Comparison of ENCODE assay signal across 24 cellular contexts in genomic region chr10:129169115-129169514, GRCh38.
DNase-seq lines count a peak whose midpoint lies in the region; ATAC-seq and TF ChIP-seq lines count a peak whose summit lies in the region.
"Had no signal": no experiment of that assay in that cellular context is flagged by ENCODE, and none has a peak within 500 bp of the region (broad histone marks: within the 10 kb centered on the region; RNA-seq: fewer than 3 reads in every experiment).

No MANE protein-coding gene starts in this region.

- intact Hi-C loops in esophagus muscularis mucosa (cut with DNase I) (no loop called here), left lung (cut with DNase I) (no loop called here)
- intact Hi-C loops in activated T-helper 2 cell treated with anti-CD3 and anti-CD28 coated beads, Interferon-gamma antibody, Interleukin-2, Interleukin-4, amounts not matched to agents 10 μg/mL and 5 μg/mL and 100 μg/mL, durations not matched to agents 14 hours and 24 hours and 36 hours (cut with micrococcal nuclease): no loop called here

- H3K36me3 ChIP-seq in RWPE2 (ENCODE audit: low read depth) (no peaks in the 10 kb centered on the region), esophagus muscularis mucosa (no peaks in the 10 kb centered on the region), left lung (no peaks in the 10 kb centered on the region)
- H3K36me3 ChIP-seq: BE2C, BLaER1 had no signal

- 86% methylated on average over 6 of the region's 6 CpGs for WGBS in esophagus muscularis mucosa

- H3K4me3 ChIP-seq in LNCaP clone FGC (ENCODE audit: low read depth, low read length) (no peak overlapping the region), RWPE2 (ENCODE audit: severe bottlenecking) (no peak overlapping the region), esophagus muscularis mucosa (no peak overlapping the region), left lung (no peak overlapping the region)
- H3K4me3 ChIP-seq: BLaER1, GM12878 had no signal

- no peak overlapping the region for H3K4me3 Mint-ChIP-seq in activated T-helper 2 cell treated with anti-CD3 and anti-CD28 coated beads, Interferon-gamma antibody, Interleukin-2, Interleukin-4, amounts not matched to agents 10 μg/mL and 5 μg/mL and 100 μg/mL, durations not matched to agents 14 hours and 24 hours and 36 hours (ENCODE audit: low read depth)
- H3K4me3 Mint-ChIP-seq: CD14-positive monocyte; CD4-positive, alpha-beta memory T cell; CD4-positive, CD25-positive, alpha-beta regulatory T cell; CD8-positive, alpha-beta memory T cell had no signal

- peaks cover 4% of the 10 kb centered on the region for H3K4me1 ChIP-seq in RWPE2 (ENCODE audit: insufficient read depth, poor library complexity, severe bottlenecking)
- no peaks in the 10 kb centered on the region for H3K4me1 ChIP-seq in esophagus muscularis mucosa
- no peaks in the 10 kb centered on the region for H3K4me1 ChIP-seq in left lung
- H3K4me1 ChIP-seq: BE2C had no signal

- TF ChIP-seq POLR2A in esophagus muscularis mucosa (IDR thresholded peaks at IDR 0.05; ENCODE audit: low read depth): no peak

- H3K9me3 Mint-ChIP-seq in activated T-helper 2 cell treated with anti-CD3 and anti-CD28 coated beads, Interferon-gamma antibody, Interleukin-2, Interleukin-4, amounts not matched to agents 10 μg/mL and 5 μg/mL and 100 μg/mL, durations not matched to agents 14 hours and 24 hours and 36 hours: no peaks in the 10 kb centered on the region
- H3K9me3 Mint-ChIP-seq: CD14-positive monocyte; CD4-positive, alpha-beta memory T cell; CD4-positive, CD25-positive, alpha-beta regulatory T cell; CD8-positive, alpha-beta memory T cell had no signal

- H3K27ac Mint-ChIP-seq in activated T-helper 2 cell treated with anti-CD3 and anti-CD28 coated beads, Interferon-gamma antibody, Interleukin-2, Interleukin-4, amounts not matched to agents 10 μg/mL and 5 μg/mL and 100 μg/mL, durations not matched to agents 14 hours and 24 hours and 36 hours: no peak overlapping the region
- H3K27ac Mint-ChIP-seq: CD14-positive monocyte; CD4-positive, alpha-beta memory T cell; CD4-positive, CD25-positive, alpha-beta regulatory T cell; CD8-positive, alpha-beta memory T cell had no signal

- DNase-seq in LNCaP clone FGC (ENCODE audit: low read depth): peak; percentile 38
- no peak for DNase-seq in RWPE2 (ENCODE audit: low spot score)
- peak; percentile 70 for DNase-seq in esophagus muscularis mucosa (ENCODE audit: extremely low spot score)
- no peak for DNase-seq in activated T-helper 2 cell treated with anti-CD3 and anti-CD28 coated beads, Interferon-gamma antibody, Interleukin-2, Interleukin-4, amounts not matched to agents 10 μg/mL and 5 μg/mL and 100 μg/mL, durations not matched to agents 14 hours and 24 hours and 36 hours (ENCODE audit: low spot score)
- DNase-seq in RKO (ENCODE audit: low spot score): no peak
- DNase-seq in left lung: no peak
- DNase-seq: 8988T; ACHN; BE2C; C1 segment of cervical spinal cord; CD4-positive, alpha-beta memory T cell; CD4-positive, CD25-positive, alpha-beta regulatory T cell; CD8-positive, alpha-beta memory T cell; COR-L47; DMS 273 treated with DMSO at 0.1 percent for 48 hours; DMS153; DMS53; DMS79; DND-41; EL; GDM1 had no signal

- H3K27ac ChIP-seq in RWPE2 (ENCODE audit: poor library complexity, severe bottlenecking) (no peak overlapping the region), esophagus muscularis mucosa (replicated peaks in 1 of 4) (no peak overlapping the region), left lung (no peak overlapping the region)
- H3K27ac ChIP-seq: BLaER1 had no signal

- H3K27me3 ChIP-seq in RWPE2 (ENCODE audit: insufficient read depth, poor library complexity, severe bottlenecking): no peaks in the 10 kb centered on the region
- peaks cover 0 to 6% (median 0%) of the 10 kb centered on the region in 4 donors for H3K27me3 ChIP-seq in esophagus muscularis mucosa
- peaks cover 0 to 10% of the 10 kb centered on the region in 2 donors for H3K27me3 ChIP-seq in left lung
- H3K27me3 ChIP-seq: BE2C, BLaER1 had no signal

- ATAC-seq in RWPE2 (ENCODE audit: low read depth) (peak; percentile 56; the same call in 2 of the 3 replicates), left lung (no peak)
- ATAC-seq: GM12878 had no signal

- peaks cover 17% of the 10 kb centered on the region for H3K27me3 Mint-ChIP-seq in activated T-helper 2 cell treated with anti-CD3 and anti-CD28 coated beads, Interferon-gamma antibody, Interleukin-2, Interleukin-4, amounts not matched to agents 10 μg/mL and 5 μg/mL and 100 μg/mL, durations not matched to agents 14 hours and 24 hours and 36 hours (ENCODE audit: low read depth)
- H3K27me3 Mint-ChIP-seq: CD8-positive, alpha-beta memory T cell had no signal

- H3K36me3 Mint-ChIP-seq in activated T-helper 2 cell treated with anti-CD3 and anti-CD28 coated beads, Interferon-gamma antibody, Interleukin-2, Interleukin-4, amounts not matched to agents 10 μg/mL and 5 μg/mL and 100 μg/mL, durations not matched to agents 14 hours and 24 hours and 36 hours (ENCODE audit: low read depth): no peaks in the 10 kb centered on the region
- H3K36me3 Mint-ChIP-seq: CD14-positive monocyte; CD4-positive, alpha-beta memory T cell; CD8-positive, alpha-beta memory T cell had no signal

- H3K9me3 ChIP-seq in RWPE2 (ENCODE audit: severe bottlenecking) (no peaks in the 10 kb centered on the region), esophagus muscularis mucosa (no peaks in the 10 kb centered on the region), left lung (no peaks in the 10 kb centered on the region)
- H3K9me3 ChIP-seq: BE2C, BLaER1 had no signal

- TF ChIP-seq CTCF in LNCaP clone FGC (IDR thresholded peaks at IDR 0.05; ENCODE audit: control insufficient read depth, extremely low read depth, insufficient read depth) (no peak), RWPE2 (IDR thresholded peaks at IDR 0.05; ENCODE audit: poor library complexity, severe bottlenecking) (no peak), esophagus muscularis mucosa (IDR thresholded peaks at IDR 0.05) (no peak), left lung (IDR thresholded peaks at IDR 0.05) (no peak)

- no peaks in the 10 kb centered on the region for H3K4me1 Mint-ChIP-seq in activated T-helper 2 cell treated with anti-CD3 and anti-CD28 coated beads, Interferon-gamma antibody, Interleukin-2, Interleukin-4, amounts not matched to agents 10 μg/mL and 5 μg/mL and 100 μg/mL, durations not matched to agents 14 hours and 24 hours and 36 hours (ENCODE audit: low read depth)
- H3K4me1 Mint-ChIP-seq: CD14-positive monocyte; CD4-positive, alpha-beta memory T cell; CD8-positive, alpha-beta memory T cell had no signal

- no peak for TF ChIP-seq EP300 in esophagus muscularis mucosa (IDR thresholded peaks at IDR 0.05)

Comparison
In these comparisons a context has a peak if more than half of its experiments do, and no peak if none do; other contexts are left out.
1. DNase-seq: peak in LNCaP clone FGC (single experiment) and esophagus muscularis mucosa (single experiment); none in RWPE2 (single experiment), activated T-helper 2 cell treated with anti-CD3 and anti-CD28 coated beads, Interferon-gamma antibody, Interleukin-2, Interleukin-4, amounts not matched to agents 10 μg/mL and 5 μg/mL and 100 μg/mL, durations not matched to agents 14 hours and 24 hours and 36 hours (single experiment), RKO (single experiment) and left lung (0 of 2).